ENCODE assay signal across 8 cellular contexts in the genomic region with DNA sequence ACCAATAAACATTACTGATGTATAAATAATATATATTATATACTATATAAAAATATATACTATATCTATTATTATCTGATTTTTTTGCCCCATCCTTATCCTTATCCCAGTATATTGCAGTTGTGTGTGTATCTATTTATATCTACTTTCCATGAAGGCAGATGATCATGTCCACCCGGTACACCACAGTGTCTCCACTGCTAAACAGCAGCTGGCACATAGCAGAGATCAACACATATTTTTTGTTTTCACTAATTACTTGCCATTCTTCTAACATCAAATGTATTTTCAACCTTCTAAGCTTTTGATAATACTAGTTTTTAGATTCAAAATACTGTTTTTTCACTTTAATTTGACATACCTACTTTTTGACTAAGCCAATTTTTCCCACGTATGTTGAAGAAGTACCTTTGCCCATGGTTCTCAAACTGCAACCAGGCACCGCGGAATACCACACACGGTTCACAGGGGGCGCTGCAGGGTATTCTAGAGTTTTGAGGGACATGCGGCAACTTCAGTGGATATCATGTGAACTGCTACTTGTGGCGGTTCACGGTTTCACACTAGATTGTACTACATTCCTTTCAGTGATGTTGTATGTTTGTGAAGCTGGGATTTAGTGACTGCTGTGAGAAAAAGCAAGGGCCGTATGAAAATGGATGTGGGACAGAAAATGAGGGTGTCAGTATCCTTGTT.
A peak's percentile ranks its signal among the peaks of the same experiment; 100 is the strongest.
DNase-seq lines count a peak whose midpoint lies in the region; ATAC-seq and TF ChIP-seq lines count a peak whose summit lies in the region.

No MANE protein-coding gene starts in this region.

- H3K4me1 ChIP-seq in Caco-2 (no peaks in the 10 kb centered on the region), right lobe of liver (no peaks in the 10 kb centered on the region)

- H3K27ac ChIP-seq in right lobe of liver, result no peak overlapping the region

- no peak overlapping the region for H3K4me3 Mint-ChIP-seq in Caco-2 (ENCODE audit: unreplicated experiment)

- no peaks in the 10 kb centered on the region for H3K36me3 Mint-ChIP-seq in Caco-2 (ENCODE audit: insufficient read depth, unreplicated experiment)

- TF ChIP-seq CTCF in Caco-2 (IDR thresholded peaks at IDR 0.05; ENCODE audit: insufficient read depth in 1 of 2, low read depth in 1 of 2, low read length in 1 of 2, severe bottlenecking in 1 of 2, unreplicated experiment in 1 of 2) (peak; percentile 51 to 54), astrocyte of the cerebellum (IDR thresholded peaks at IDR 0.05; ENCODE audit: low read depth, low read length, missing control alignments) (peak; percentile 64), right lobe of liver (IDR thresholded peaks at IDR 0.05) (peak; percentile 45 to 62 (median 50)), GM20000 (IDR thresholded peaks at IDR 0.05; ENCODE audit: extremely low read depth, missing control alignments) (no peak)

- H3K27ac Mint-ChIP-seq in Caco-2 (ENCODE audit: unreplicated experiment), result no peak overlapping the region

- H3K4me3 ChIP-seq in Caco-2 (ENCODE audit: low read depth, low read length), result no peak overlapping the region
- H3K4me3 ChIP-seq in astrocyte of the cerebellum (ENCODE audit: low read depth, low read length), result no peak overlapping the region
- H3K4me3 ChIP-seq in right lobe of liver, result no peak overlapping the region

- BruUV-seq in Caco-2 (replicated peaks; lab: Mats Ljungman, UMichigan), result no TSS peak

- H3K4me1 Mint-ChIP-seq in Caco-2 (ENCODE audit: low read depth, unreplicated experiment), result no peaks in the 10 kb centered on the region

- CTCF ChIA-PET in Caco-2 (lab: Charles Lee), result no interaction called here

- TF ChIP-seq POLR2A in right lobe of liver (IDR thresholded peaks at IDR 0.05), result no peak

- in situ Hi-C loops in astrocyte of the cerebellum (cut with HindIII; ENCODE audit: low sequenced_read_pairs), result no loop called here

- H3K36me3 ChIP-seq in Caco-2 (ENCODE audit: control insufficient read depth, insufficient read depth, low read length), result no peaks in the 10 kb centered on the region
- H3K36me3 ChIP-seq in right lobe of liver, result no peaks in the 10 kb centered on the region

- intact Hi-C loops in Caco-2 (cut with micrococcal nuclease; ENCODE audit: unreplicated experiment) (loop anchor here (5.0 kb wide), 2 partner anchors 326 to 346 kb away; no protein-coding TSS in a partner anchor), right lobe of liver (cut with DNase I) (no loop called here)

- POLR2A ChIA-PET in Caco-2 (lab: Charles Lee), result no interaction called here

- WGBS in right lobe of liver (ENCODE audit: insufficient coverage, low coverage, low lambda C conversion rate, missing lambda C conversion rate), result 20% methylated on average over 10 of the region's 10 CpGs

- no peaks in the 10 kb centered on the region for H3K9me3 ChIP-seq in Caco-2
- H3K9me3 ChIP-seq in right lobe of liver, result no peaks in the 10 kb centered on the region

- H3K27me3 ChIP-seq in Caco-2 (replicated peaks; ENCODE audit: control insufficient read depth, insufficient read depth, low read length) (no peaks in the 10 kb centered on the region), right lobe of liver (no peaks in the 10 kb centered on the region)

- peaks cover 4% of the 10 kb centered on the region for H3K27me3 Mint-ChIP-seq in Caco-2 (ENCODE audit: insufficient read depth, unreplicated experiment)

- no peaks in the 10 kb centered on the region for H3K9me3 Mint-ChIP-seq in Caco-2 (ENCODE audit: unreplicated experiment)

- ATAC-seq in GM19025 (IDR thresholded peaks at IDR 0.05; ENCODE audit: low read depth, unreplicated experiment) (peak; percentile 76), HG03469 (IDR thresholded peaks at IDR 0.05; ENCODE audit: unreplicated experiment) (peak; percentile 79), right lobe of liver (peak; percentile 82 to 92 (median 84))

- DNase-seq in Caco-2 (peak; percentile 53 to 58), astrocyte of the cerebellum (ENCODE audit: low read depth) (no peak), right lobe of liver (peak in 2 of 3 donors; percentile 40 to 52), NOMO-1 (lab: John Stamatoyannopoulos, UW; ENCODE audit: unreplicated experiment in 2 of 2) (no peak), GM20000 (ENCODE audit: low spot score) (no peak), NCI-H510A (lab: John Stamatoyannopoulos, UW) (no peak)

Comparison
In these comparisons a context has a peak if more than half of its experiments do, and no peak if none do; other contexts are left out.
1. DNase-seq: peak in Caco-2 (2 of 2) and right lobe of liver (2 of 3); none in astrocyte of the cerebellum (single experiment), NOMO-1 (0 of 2), GM20000 (single experiment) and NCI-H510A (single experiment).
2. Peak in every context shown above with its lines, with median percentiles within 50 percentile points of each other: ATAC-seq.